In the genomic region with DNA sequence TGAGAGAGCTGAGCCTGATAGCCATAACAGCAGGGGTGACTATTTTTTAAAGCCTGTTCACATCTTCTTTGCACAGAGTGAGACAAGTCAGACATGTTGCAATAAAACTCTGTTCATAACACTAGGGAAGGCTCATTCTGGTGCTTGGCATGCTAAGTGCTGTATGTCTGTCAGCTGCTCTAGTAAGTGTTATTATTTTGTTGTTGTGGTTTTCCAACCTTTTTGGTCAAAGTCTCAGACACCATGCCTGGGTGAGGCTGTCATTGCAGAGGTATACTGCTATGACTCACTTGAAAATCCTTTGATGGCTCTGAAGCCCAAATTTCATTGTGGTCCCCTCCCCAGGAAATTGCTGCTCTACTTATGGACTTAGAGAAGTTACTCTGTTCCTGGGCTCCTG, we compare ENCODE assay signal across 14 cellular contexts.
DNase-seq lines count a peak whose midpoint lies in the region; ATAC-seq, FAIRE-seq and TF ChIP-seq lines count a peak whose summit lies in the region.
"Had no signal": no experiment of that assay in that cellular context is flagged by ENCODE, and none has a peak within 500 bp of the region (broad histone marks: within the 10 kb centered on the region; RNA-seq: fewer than 3 reads in every experiment).

No MANE protein-coding gene starts in this region.

- no peak overlapping the region for H3K14ac ChIP-seq in H1 (ENCODE audit: insufficient read length)

- FAIRE-seq in H1 (lab: Jason Lieb, UNC), result no peak
- no peak for FAIRE-seq in small intestine (lab: Jason Lieb, UNC)
- FAIRE-seq: A549, GM12892, GM19239, K562 had no signal

- no peaks in the 10 kb centered on the region for H3K79me1 ChIP-seq in H1 (ENCODE audit: low read depth, low read length)

- no peak overlapping the region for H3K4ac ChIP-seq in H1 (replicated peaks; ENCODE audit: insufficient read length, low read depth, low read length)

- H3K23ac ChIP-seq in H1 (ENCODE audit: insufficient read length), result no peak overlapping the region

- no peaks in the 10 kb centered on the region for H3K79me2 ChIP-seq in H1 (ENCODE audit: control insufficient read depth in 1 of 2, insufficient read depth in 2 of 2, low read length in 2 of 2)

- no peak for TF ChIP-seq RAD21 in H1 (IDR thresholded peaks at IDR 0.05 in 1 of 2, conservative IDR thresholded peaks at IDR 0.05 in 1 of 2; ENCODE audit: low read depth in 2 of 2, low read length in 2 of 2)

- no peak overlapping the region for H3K56ac ChIP-seq in H1 (replicated peaks; ENCODE audit: insufficient read length, low read depth, low read length)

- H2BK20ac ChIP-seq in H1 (ENCODE audit: low read length), result no peak overlapping the region

- H2BK120ac ChIP-seq in H1 (replicated peaks; ENCODE audit: low read depth, low read length), result no peak overlapping the region

- H4K20me1 ChIP-seq in H1 (replicated peaks in 1 of 2; ENCODE audit: control insufficient read depth in 1 of 2, insufficient read depth in 2 of 2, low read length in 2 of 2), result no peaks in the 10 kb centered on the region
- H4K20me1 ChIP-seq: BLaER1 treated with 17β-estradiol and CSF1 and Interleukin-3, amounts not matched to agents 10 nM and 100 nM had no signal

- H3K27ac ChIP-seq in H1 (ENCODE audit: low read depth, low read length) (no peak overlapping the region), small intestine (ENCODE audit: low read depth in 1 of 2, low read length in 1 of 2) (no peak overlapping the region)
- H3K27ac ChIP-seq: A549; BLaER1 treated with 17β-estradiol and CSF1 and Interleukin-3, amounts not matched to agents 10 nM and 100 nM had no signal

- H2AFZ ChIP-seq in H1 (ENCODE audit: low read length), result no peak overlapping the region

- no peaks in the 10 kb centered on the region for H3K9me3 ChIP-seq in H1 (ENCODE audit: insufficient read depth in 2 of 2, low read depth in 1 of 2, low read length in 1 of 2)
- H3K9me3 ChIP-seq in small intestine (ENCODE audit: control insufficient read depth, low read depth), result no peaks in the 10 kb centered on the region
- H3K9me3 ChIP-seq: A549; BLaER1 treated with 17β-estradiol and CSF1 and Interleukin-3, amounts not matched to agents 10 nM and 100 nM had no signal

- no peak overlapping the region for H2AK5ac ChIP-seq in H1 (ENCODE audit: low read depth, low read length)

- no peak for ATAC-seq in GM21360 (IDR thresholded peaks at IDR 0.05; ENCODE audit: unreplicated experiment)
- ATAC-seq: A549, K562 had no signal

- no peak overlapping the region for H3K18ac ChIP-seq in H1 (ENCODE audit: extremely low read depth, low read length)

- CTCF ChIA-PET in H1 (lab: Charles Lee; ENCODE audit: partially characterized antibody), result interaction anchor here (0.7 to 8.9 kb wide), 17 partner anchors 9 to 1109 kb away, joined by 3 to 68 read pairs (median 6); a partner anchor contains a TSS

- peak; percentile 51 for DNase-seq in AG10803 (ENCODE audit: low read depth)
- DNase-seq in GM03348 (ENCODE audit: low spot score), result peak; percentile 18
- no peak for DNase-seq in H1 (ENCODE audit: low read depth in 1 of 2, low spot score in 2 of 2)
- peak; percentile 7 for DNase-seq in small intestine
- no peak for DNase-seq in NCI-H2081 (lab: John Stamatoyannopoulos, UW)
- DNase-seq in NCI-H2196 (lab: John Stamatoyannopoulos, UW; ENCODE audit: unreplicated experiment), result no peak
- DNase-seq: CD4-positive, CD25-positive, alpha-beta regulatory T cell; H7 had no signal

- H4K91ac ChIP-seq in H1 (replicated peaks; ENCODE audit: insufficient read length, low read length), result no peak overlapping the region

- H2BK5ac ChIP-seq in H1 (ENCODE audit: low read depth, low read length), result peak overlapping the region; percentile 28; the same call in 1 of the 2 replicates

- no peak overlapping the region for H4K8ac ChIP-seq in H1 (ENCODE audit: extremely low read depth, insufficient read depth, low read length)

- H3K36me3 ChIP-seq in H1 (ENCODE audit: control insufficient read depth in 2 of 4, insufficient read depth in 4 of 4, low read length in 3 of 4) (no peaks in the 10 kb centered on the region), small intestine (ENCODE audit: control insufficient read depth in 2 of 2, insufficient read depth in 2 of 2, low read length in 2 of 2) (no peaks in the 10 kb centered on the region)
- H3K36me3 ChIP-seq: BLaER1 treated with 17β-estradiol and CSF1 and Interleukin-3, amounts not matched to agents 10 nM and 100 nM had no signal

- no peak overlapping the region for H4K5ac ChIP-seq in H1 (ENCODE audit: insufficient read length, low read depth, low read length)

- TF ChIP-seq CTCF in AG10803 (conservative IDR thresholded peaks at IDR 0.05; ENCODE audit: low read length) (no peak), H1 (IDR thresholded peaks at IDR 0.05; ENCODE audit: control extremely low read depth in 1 of 3, insufficient read depth in 1 of 3, low read depth in 1 of 3, low read length in 3 of 3) (no peak)

- H3K4me3 ChIP-seq in AG10803 (ENCODE audit: low read length) (no peak overlapping the region), H1 (ENCODE audit: extremely low read depth in 1 of 4, insufficient read depth in 2 of 4, low read depth in 3 of 4, low read length in 4 of 4) (no peak overlapping the region), small intestine (ENCODE audit: low read depth in 1 of 2, low read length in 2 of 2) (no peak overlapping the region)
- H3K4me3 ChIP-seq: A549; BLaER1 treated with 17β-estradiol and CSF1 and Interleukin-3, amounts not matched to agents 10 nM and 100 nM; K562 had no signal

- H3K27me3 ChIP-seq in H1 (replicated peaks in 1 of 4; ENCODE audit: control insufficient read depth in 3 of 4, extremely low read depth in 1 of 4, insufficient read depth in 3 of 4, low read length in 3 of 4) (no peaks in the 10 kb centered on the region), small intestine (ENCODE audit: control insufficient read depth in 2 of 2, insufficient read depth in 2 of 2, low read length in 2 of 2) (no peaks in the 10 kb centered on the region)
- H3K27me3 ChIP-seq: BLaER1 treated with 17β-estradiol and CSF1 and Interleukin-3, amounts not matched to agents 10 nM and 100 nM had no signal

- no peak overlapping the region for H3K9ac ChIP-seq in H1 (replicated peaks in 1 of 4; ENCODE audit: extremely low read depth in 1 of 4, low read depth in 3 of 4, low read length in 3 of 4)
- H3K9ac ChIP-seq: BLaER1 treated with 17β-estradiol and CSF1 and Interleukin-3, amounts not matched to agents 10 nM and 100 nM had no signal

- H2BK12ac ChIP-seq in H1 (ENCODE audit: low read depth, low read length), result no peak overlapping the region

- no peak for TF ChIP-seq POLR2A in H1 (IDR thresholded peaks at IDR 0.05; ENCODE audit: control extremely low read depth in 1 of 2, low read depth in 2 of 2, low read length in 2 of 2)

- H3K23me2 ChIP-seq in H1 (ENCODE audit: low read depth, low read length), result no peaks in the 10 kb centered on the region

- TF ChIP-seq EP300 in H1 (IDR thresholded peaks at IDR 0.05; ENCODE audit: borderline replicate concordance in 1 of 2, low read depth in 2 of 2, low read length in 2 of 2), result no peak

- POLR2A ChIA-PET in H1 (lab: Charles Lee; ENCODE audit: partially characterized antibody), result no interaction called here

- no peak overlapping the region for H3K4me2 ChIP-seq in H1 (ENCODE audit: insufficient read depth in 1 of 2, low read depth in 2 of 2, low read length in 2 of 2)
- H3K4me2 ChIP-seq: A549; BLaER1 treated with 17β-estradiol and CSF1 and Interleukin-3, amounts not matched to agents 10 nM and 100 nM had no signal

- no peak overlapping the region for H2BK15ac ChIP-seq in H1 (ENCODE audit: low read length)

- H3K4me1 ChIP-seq in H1 (replicated peaks in 1 of 4; ENCODE audit: control insufficient read depth in 3 of 4, insufficient read depth in 4 of 4, low read length in 3 of 4) (peaks cover 0 to 3% (median 2%) of the 10 kb centered on the region in 4 experiments; a peak in 1 of 7 replicates), small intestine (ENCODE audit: control insufficient read depth in 2 of 2, insufficient read depth in 1 of 2, low read depth in 1 of 2, low read length in 1 of 2) (no peaks in the 10 kb centered on the region)
- H3K4me1 ChIP-seq: A549; BLaER1 treated with 17β-estradiol and CSF1 and Interleukin-3, amounts not matched to agents 10 nM and 100 nM had no signal

TF ChIP-seq in H1, 55 proteins besides CTCF, POLR2A, EP300 and RAD21:
- TF ChIP-seq BACH1 (IDR thresholded peaks at IDR 0.05; ENCODE audit: low read length) (no peak), SAP30 (IDR thresholded peaks at IDR 0.05; ENCODE audit: insufficient read depth, insufficient replicate concordance, low read length) (no peak), EGR1 (IDR thresholded peaks at IDR 0.05; ENCODE audit: borderline replicate concordance, low read depth, low read length) (no peak), SP1 (IDR thresholded peaks at IDR 0.05; ENCODE audit: low read depth, low read length) (no peak), NANOG (IDR thresholded peaks at IDR 0.05; ENCODE audit: insufficient read depth, low read depth, low read length, poor library complexity, severe bottlenecking) (no peak), EZH2 (IDR thresholded peaks at IDR 0.05; ENCODE audit: low read depth, low read length, severe bottlenecking) (no peak), FOSL1 (IDR thresholded peaks at IDR 0.05; ENCODE audit: insufficient read depth, low read depth, low read length) (no peak)
- TF ChIP-seq, protein P1, sequence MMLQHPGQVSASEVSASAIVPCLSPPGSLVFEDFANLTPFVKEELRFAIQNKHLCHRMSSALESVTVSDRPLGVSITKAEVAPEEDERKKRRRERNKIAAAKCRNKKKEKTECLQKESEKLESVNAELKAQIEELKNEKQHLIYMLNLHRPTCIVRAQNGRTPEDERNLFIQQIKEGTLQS (IDR thresholded peaks at IDR 0.05; ENCODE audit: insufficient read depth, low read depth, low read length), result no peak
TF ChIP-seq in H1: peak in this region for 0.

Comparison
In these comparisons a context has a peak if more than half of its experiments do, and no peak if none do; other contexts are left out.
1. DNase-seq: peak in AG10803 (single experiment), GM03348 (single experiment) and small intestine (single experiment); none in H1 (0 of 2), NCI-H2081 (0 of 2) and NCI-H2196 (single experiment).